23 cellular contexts compared by ENCODE assay signal in the genomic region with DNA sequence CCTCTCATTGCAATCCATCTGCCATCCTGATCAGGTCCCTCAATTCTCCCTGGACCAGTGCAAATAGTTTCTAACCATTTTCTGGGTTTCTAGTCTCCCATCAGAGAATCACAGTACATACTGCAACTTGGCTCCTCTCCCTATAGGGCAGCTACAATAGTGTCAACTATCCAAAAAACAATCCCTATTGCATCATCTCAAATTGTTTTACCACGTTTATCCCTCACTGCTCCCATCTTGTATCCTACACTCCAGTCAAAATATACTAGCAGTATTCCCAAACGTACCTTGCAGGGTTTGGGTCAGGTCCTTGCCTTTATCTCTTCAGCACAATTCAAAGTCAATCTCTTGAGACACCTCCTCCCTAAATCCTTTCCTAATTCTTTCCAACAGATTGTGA. TPM values are rescaled to one million over a fixed set of nuclear protein-coding genes. Genes with fewer than 3 reads are reported as not detected.
"Had no signal": no experiment of that assay in that cellular context is flagged by ENCODE, and none has a peak within 500 bp of the region (broad histone marks: within the 10 kb centered on the region; RNA-seq: fewer than 3 reads in every experiment).

No MANE protein-coding gene starts in this region.

- H3K36me3 ChIP-seq: ascending aorta had no signal

- H3K27me3 ChIP-seq: ascending aorta, body of pancreas had no signal

- H3K9me3 ChIP-seq: ascending aorta, body of pancreas had no signal

- H3K4me1 Mint-ChIP-seq: activated B cell treated with CpG ODN at 0.5 μM for 24 hours; activated CD4-positive, alpha-beta T cell treated with anti-CD3 and anti-CD28 coated beads, Interleukin-2, amount 10 ng/mL, durations not matched to agents 24 days and 14 days; activated naive CD8-positive, alpha-beta T cell treated with anti-CD3 and anti-CD28 coated beads, Interleukin-2, amount 50 U/mL, for 24 hours had no signal

- H3K36me3 Mint-ChIP-seq: activated CD8-positive, alpha-beta memory T cell treated with anti-CD3 and anti-CD28 coated beads, Interleukin-2, amount 10 ng/mL, durations not matched to agents 7 days and 5 days; activated naive CD4-positive, alpha-beta T cell treated with anti-CD3 and anti-CD28 coated beads, Interleukin-2, amount 50 U/mL, for 72 hours had no signal

- H3K27ac ChIP-seq: ascending aorta, body of pancreas had no signal

- H3K27ac Mint-ChIP-seq: activated B cell treated with CpG ODN at 0.5 μM for 24 hours; activated CD4-positive, alpha-beta T cell treated with anti-CD3 and anti-CD28 coated beads, Interleukin-2, amount 10 ng/mL, durations not matched to agents 24 days and 14 days; activated CD8-positive, alpha-beta memory T cell treated with anti-CD3 and anti-CD28 coated beads, Interleukin-2, amount 10 ng/mL, durations not matched to agents 7 days and 5 days; activated naive CD4-positive, alpha-beta T cell treated with anti-CD3 and anti-CD28 coated beads, Interleukin-2, amount 50 U/mL, for 72 hours; activated naive CD8-positive, alpha-beta T cell treated with anti-CD3 and anti-CD28 coated beads, Interleukin-2, amount 50 U/mL, for 24 hours; activated T-cell treated with anti-CD3 and anti-CD28 coated beads, Interleukin-2, amount 50 U/mL, for 24 hours; activated T-helper 1 cell treated with anti-CD3 and anti-CD28 coated beads, Interleukin-12 subunit alpha, Interleukin-12 subunit beta, Interleukin-2, Interleukin-4 antibody, amounts not matched to agents 30 ng/mL and 10 ng/mL and 1 ng/mL, durations not matched to agents 14 hours and 24 hours and 36 hours; T-helper 17 cell had no signal

- H3K9me3 Mint-ChIP-seq: activated B cell treated with CpG ODN at 0.5 μM for 24 hours; activated CD4-positive, alpha-beta T cell treated with anti-CD3 and anti-CD28 coated beads, Interleukin-2, amount 10 ng/mL, durations not matched to agents 24 days and 14 days; activated naive CD4-positive, alpha-beta T cell treated with anti-CD3 and anti-CD28 coated beads, Interleukin-2, amount 50 U/mL, for 72 hours; activated naive CD8-positive, alpha-beta T cell treated with anti-CD3 and anti-CD28 coated beads, Interleukin-2, amount 50 U/mL, for 24 hours; activated T-cell treated with anti-CD3 and anti-CD28 coated beads, Interleukin-2, amount 50 U/mL, for 24 hours; activated T-helper 1 cell treated with anti-CD3 and anti-CD28 coated beads, Interleukin-12 subunit alpha, Interleukin-12 subunit beta, Interleukin-2, Interleukin-4 antibody, amounts not matched to agents 30 ng/mL and 10 ng/mL and 1 ng/mL, durations not matched to agents 14 hours and 24 hours and 36 hours; central memory CD8-positive, alpha-beta T cell had no signal

- ATAC-seq: activated naive CD8-positive, alpha-beta T cell treated with anti-CD3 and anti-CD28 coated beads, Interleukin-2, amount 50 U/mL, for 24 hours; PC-3 had no signal

- DNase-seq: amniotic stem cell, Kasumi-1, NCI-H1092, NCI-H2029, NCI-H2107, NCI-H2171 treated with DMSO at 0.1 percent for 48 hours, NCI-H226, SHP77 treated with DMSO at 0.1 percent for 48 hours had no signal

- H3K4me1 ChIP-seq: ascending aorta, body of pancreas had no signal

- H3K27me3 Mint-ChIP-seq: activated B cell treated with CpG ODN at 0.5 μM for 24 hours; activated T-cell treated with anti-CD3 and anti-CD28 coated beads, Interleukin-2, amount 50 U/mL, for 24 hours; central memory CD8-positive, alpha-beta T cell had no signal

- H3K4me3 Mint-ChIP-seq: activated B cell treated with CpG ODN at 0.5 μM for 24 hours; activated CD4-positive, alpha-beta T cell treated with anti-CD3 and anti-CD28 coated beads, Interleukin-2, amount 10 ng/mL, durations not matched to agents 24 days and 14 days; activated CD8-positive, alpha-beta memory T cell treated with anti-CD3 and anti-CD28 coated beads, Interleukin-2, amount 10 ng/mL, durations not matched to agents 7 days and 5 days; activated naive CD8-positive, alpha-beta T cell treated with anti-CD3 and anti-CD28 coated beads, Interleukin-2, amount 50 U/mL, for 24 hours; activated T-cell treated with anti-CD3 and anti-CD28 coated beads, Interleukin-2, amount 50 U/mL, for 24 hours; activated T-helper 1 cell treated with anti-CD3 and anti-CD28 coated beads, Interleukin-12 subunit alpha, Interleukin-12 subunit beta, Interleukin-2, Interleukin-4 antibody, amounts not matched to agents 30 ng/mL and 10 ng/mL and 1 ng/mL, durations not matched to agents 14 hours and 24 hours and 36 hours; central memory CD8-positive, alpha-beta T cell; T-helper 17 cell had no signal

- H3K4me3 ChIP-seq: ascending aorta, body of pancreas had no signal

RNA-seq across cellular contexts. Expression of gene ASB15, which starts 23.6 kb away (rescaled TPM):
- total RNA-seq: activated B cell treated with CpG ODN at 0.5 μM for 24 hours; activated CD4-positive, alpha-beta T cell treated with anti-CD3 and anti-CD28 coated beads, Interleukin-2, amount 10 ng/mL, durations not matched to agents 24 days and 14 days; activated CD8-positive, alpha-beta memory T cell treated with anti-CD3 and anti-CD28 coated beads, Interleukin-2, amount 10 ng/mL, durations not matched to agents 7 days and 5 days; activated naive CD4-positive, alpha-beta T cell treated with anti-CD3 and anti-CD28 coated beads, Interleukin-2, amount 50 U/mL, for 72 hours; activated T-helper 1 cell treated with anti-CD3 and anti-CD28 coated beads, Interleukin-12 subunit alpha, Interleukin-12 subunit beta, Interleukin-2, Interleukin-4 antibody, amounts not matched to agents 30 ng/mL and 10 ng/mL and 1 ng/mL, durations not matched to agents 14 hours and 24 hours and 36 hours; ascending aorta; body of pancreas; M059J; NCI-H460; PC-3; SK-MEL-5; T-helper 17 cell had no signal

RNA-seq across cellular contexts. Expression of gene LMOD2, which starts 30.4 kb away (rescaled TPM):
- total RNA-seq: activated B cell treated with CpG ODN at 0.5 μM for 24 hours; activated CD4-positive, alpha-beta T cell treated with anti-CD3 and anti-CD28 coated beads, Interleukin-2, amount 10 ng/mL, durations not matched to agents 24 days and 14 days; activated CD8-positive, alpha-beta memory T cell treated with anti-CD3 and anti-CD28 coated beads, Interleukin-2, amount 10 ng/mL, durations not matched to agents 7 days and 5 days; activated naive CD4-positive, alpha-beta T cell treated with anti-CD3 and anti-CD28 coated beads, Interleukin-2, amount 50 U/mL, for 72 hours; activated T-helper 1 cell treated with anti-CD3 and anti-CD28 coated beads, Interleukin-12 subunit alpha, Interleukin-12 subunit beta, Interleukin-2, Interleukin-4 antibody, amounts not matched to agents 30 ng/mL and 10 ng/mL and 1 ng/mL, durations not matched to agents 14 hours and 24 hours and 36 hours; ascending aorta; body of pancreas; M059J; NCI-H460; PC-3; SK-MEL-5; T-helper 17 cell had no signal
